8 cellular contexts compared by ENCODE assay signal in genomic region chr20:59850018-59850641, GRCh38.
A peak's percentile ranks its signal among the peaks of the same experiment; 100 is the strongest.
DNase-seq lines count a peak whose midpoint lies in the region; ATAC-seq and TF ChIP-seq lines count a peak whose summit lies in the region.

No MANE protein-coding gene starts in this region.

- no peak overlapping the region for H3K9ac ChIP-seq in OCI-LY3 (ENCODE audit: low read length)

- ATAC-seq in CD8-positive, alpha-beta T cell, result no peak
- ATAC-seq in HG03342 (IDR thresholded peaks at IDR 0.05; ENCODE audit: unreplicated experiment) (peak; percentile 62), psoas muscle (no peak)

- no peaks in the 10 kb centered on the region for H4K20me1 ChIP-seq in OCI-LY3 (ENCODE audit: insufficient read depth, low read length)

- no peak for TF ChIP-seq POLR2A in erythroblast (IDR thresholded peaks at IDR 0.05; ENCODE audit: low read length)

- no peak overlapping the region for H3K4me3 Mint-ChIP-seq in CD8-positive, alpha-beta T cell

- H3K27me3 ChIP-seq in CD8-positive, alpha-beta T cell (ENCODE audit: insufficient read depth, low read length), result no peaks in the 10 kb centered on the region
- H3K27me3 ChIP-seq in OCI-LY3 (ENCODE audit: low read depth, low read length) (peaks cover 36% of the 10 kb centered on the region), psoas muscle (ENCODE audit: insufficient read depth in 3 of 3, low read length in 2 of 3) (no peaks in the 10 kb centered on the region)

- no peak for DNase-seq in CD8-positive, alpha-beta T cell
- DNase-seq in erythroblast (lab: John Stamatoyannopoulos, UW), result peak; percentile 8 to 38
- no peak for DNase-seq in psoas muscle
- DNase-seq in activated effector memory CD4-positive, alpha-beta T cell treated with anti-CD3 and anti-CD28 coated beads, Interleukin-2, amount 50 U/mL, for 16 hours, result no peak
- no peak for DNase-seq in NCI-H187 treated with DMSO at 0.1 percent for 48 hours (lab: John Stamatoyannopoulos, UW)
- no peak for DNase-seq in NCI-H1048 (lab: John Stamatoyannopoulos, UW)

- no peak overlapping the region for H3K27ac Mint-ChIP-seq in CD8-positive, alpha-beta T cell

- no peaks in the 10 kb centered on the region for H3K36me3 Mint-ChIP-seq in CD8-positive, alpha-beta T cell

- WGBS in psoas muscle, 3 donors, result 65 to 72% (median 66%) methylated on average over 7 of the region's 7 CpGs

- no peak overlapping the region for H3K4me3 ChIP-seq in CD8-positive, alpha-beta T cell (ENCODE audit: low read depth, low read length)
- no peak overlapping the region for H3K4me3 ChIP-seq in OCI-LY3 (ENCODE audit: low read length)
- H3K4me3 ChIP-seq in psoas muscle, result no peak overlapping the region

- H3K4me2 ChIP-seq in OCI-LY3 (ENCODE audit: low read length), result no peak overlapping the region

- no peak overlapping the region for H2AFZ ChIP-seq in OCI-LY3 (ENCODE audit: low read depth, low read length)

- H3K27me3 Mint-ChIP-seq in CD8-positive, alpha-beta T cell (ENCODE audit: low read depth), result peaks cover 2% of the 10 kb centered on the region

- CTCF ChIA-PET in CD8-positive, alpha-beta T cell (lab: Charles Lee), result interaction anchor here (0.6 to 0.8 kb wide), 3 partner anchors 9 to 66 kb away, joined by 3 to 4 read pairs (median 4); no protein-coding TSS in a partner anchor

- no peaks in the 10 kb centered on the region for H3K4me1 ChIP-seq in CD8-positive, alpha-beta T cell (ENCODE audit: insufficient read depth, low read length)
- no peaks in the 10 kb centered on the region for H3K4me1 ChIP-seq in OCI-LY3 (ENCODE audit: low read length)
- H3K4me1 ChIP-seq in psoas muscle, result no peaks in the 10 kb centered on the region

- no peaks in the 10 kb centered on the region for H3K79me2 ChIP-seq in OCI-LY3 (ENCODE audit: low read length)

- no peaks in the 10 kb centered on the region for H3K9me3 ChIP-seq in CD8-positive, alpha-beta T cell (ENCODE audit: low read length)
- no peaks in the 10 kb centered on the region for H3K9me3 ChIP-seq in OCI-LY3 (ENCODE audit: insufficient read depth, low read length)
- no peaks in the 10 kb centered on the region for H3K9me3 ChIP-seq in psoas muscle

- intact Hi-C loops in CD8-positive, alpha-beta T cell (cut with DNase I, micrococcal nuclease), result no loop called here
- intact Hi-C loops in psoas muscle (cut with DNase I), result loop anchor here in 1 of 2 donors (10.0 kb wide), 1 partner anchor 75 kb away; no protein-coding TSS in a partner anchor

- H3K36me3 ChIP-seq in CD8-positive, alpha-beta T cell (ENCODE audit: insufficient read depth, low read length), result no peaks in the 10 kb centered on the region
- H3K36me3 ChIP-seq in OCI-LY3 (replicated peaks; ENCODE audit: low read depth, low read length), result no peaks in the 10 kb centered on the region
- H3K36me3 ChIP-seq in psoas muscle (ENCODE audit: insufficient read depth in 1 of 2, low read depth in 1 of 2), result no peaks in the 10 kb centered on the region

- no peaks in the 10 kb centered on the region for H3K4me1 Mint-ChIP-seq in CD8-positive, alpha-beta T cell (ENCODE audit: low read depth)

- no peaks in the 10 kb centered on the region for H3K9me3 Mint-ChIP-seq in CD8-positive, alpha-beta T cell

- peak; percentile 62 for TF ChIP-seq CTCF in CD8-positive, alpha-beta T cell (IDR thresholded peaks at IDR 0.05)
- TF ChIP-seq CTCF in OCI-LY3 (IDR thresholded peaks at IDR 0.05; ENCODE audit: low read depth, low read length) (peak; percentile 71), psoas muscle (IDR thresholded peaks at IDR 0.05) (peak; percentile 65)

- POLR2A ChIA-PET in CD8-positive, alpha-beta T cell (lab: Charles Lee), result interaction anchor here (1.0 kb wide), 1 partner anchor 90 kb away, joined by 3 read pairs; the partner anchor contains the start of genes FAM217B and PPP1R3D

- no peak overlapping the region for H3K27ac ChIP-seq in CD8-positive, alpha-beta T cell (ENCODE audit: low read depth, low read length)
- H3K27ac ChIP-seq in OCI-LY3 (ENCODE audit: low read length), result no peak overlapping the region
- H3K27ac ChIP-seq in psoas muscle, result no peak overlapping the region

Comparison
In these comparisons a context has a peak if more than half of its experiments do, and no peak if none do; other contexts are left out.
1. DNase-seq: peak in erythroblast (2 of 2); none in CD8-positive, alpha-beta T cell (0 of 7), psoas muscle (0 of 2), activated effector memory CD4-positive, alpha-beta T cell treated with anti-CD3 and anti-CD28 coated beads, Interleukin-2, amount 50 U/mL, for 16 hours (single experiment), NCI-H187 treated with DMSO at 0.1 percent for 48 hours (single experiment) and NCI-H1048 (single experiment).
2. Peak in every context shown above with its lines, with median percentiles within 50 percentile points of each other: CTCF ChIP-seq.